Comparison of ENCODE assay signal across 1 cellular context in the genomic region with DNA sequence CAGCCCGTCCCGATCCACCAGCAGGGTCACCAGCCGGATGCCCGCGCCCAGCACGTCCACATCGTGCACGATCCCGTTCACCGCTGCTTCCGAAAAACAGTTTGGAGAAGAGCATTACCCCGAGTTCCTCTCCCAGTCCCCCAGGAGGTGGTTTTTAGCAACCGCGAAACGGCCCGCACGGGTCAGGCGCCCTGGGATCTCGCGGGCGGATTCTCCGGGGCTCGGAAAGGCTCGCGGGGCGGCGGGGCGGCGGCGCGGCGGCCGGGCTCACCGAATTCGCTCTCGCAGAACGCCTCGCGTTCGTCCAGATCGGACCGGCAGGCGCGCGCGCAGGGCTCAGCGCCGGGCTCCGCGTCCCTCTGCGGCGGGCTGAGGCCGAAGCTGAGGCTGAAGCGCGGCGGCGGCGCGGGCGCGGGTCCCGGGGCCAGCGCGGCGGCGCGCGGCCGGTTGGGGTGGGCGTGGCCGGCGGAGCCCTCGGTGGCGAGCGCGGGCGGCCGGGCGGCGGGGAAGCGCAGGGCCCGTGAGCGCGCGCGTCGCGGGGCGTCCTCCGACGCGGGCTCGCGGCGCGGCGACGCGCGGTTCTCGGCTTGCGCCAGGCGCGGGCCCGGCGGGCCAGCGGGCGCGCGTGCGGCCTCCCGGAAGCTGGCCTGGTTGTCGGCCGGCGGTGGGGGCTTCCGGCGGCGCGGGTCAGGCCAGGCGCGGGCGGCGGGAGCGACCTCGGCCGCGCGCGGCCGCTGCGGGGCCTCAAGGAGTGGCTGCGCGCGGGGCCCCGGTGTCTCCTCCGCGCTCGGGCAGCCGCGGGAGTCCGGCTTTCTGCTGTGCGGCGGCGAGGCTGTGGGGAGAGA.
TF ChIP-seq lines count a peak whose summit lies in the region.

No MANE protein-coding gene starts in this region.

TF ChIP-seq in SK-N-SH treated with all-trans-retinoic acid at 6 μM for 48 hours, 23 proteins besides CTCF, POLR2A, EP300 and RAD21 (continued from another document):
- TF ChIP-seq, protein P1, sequence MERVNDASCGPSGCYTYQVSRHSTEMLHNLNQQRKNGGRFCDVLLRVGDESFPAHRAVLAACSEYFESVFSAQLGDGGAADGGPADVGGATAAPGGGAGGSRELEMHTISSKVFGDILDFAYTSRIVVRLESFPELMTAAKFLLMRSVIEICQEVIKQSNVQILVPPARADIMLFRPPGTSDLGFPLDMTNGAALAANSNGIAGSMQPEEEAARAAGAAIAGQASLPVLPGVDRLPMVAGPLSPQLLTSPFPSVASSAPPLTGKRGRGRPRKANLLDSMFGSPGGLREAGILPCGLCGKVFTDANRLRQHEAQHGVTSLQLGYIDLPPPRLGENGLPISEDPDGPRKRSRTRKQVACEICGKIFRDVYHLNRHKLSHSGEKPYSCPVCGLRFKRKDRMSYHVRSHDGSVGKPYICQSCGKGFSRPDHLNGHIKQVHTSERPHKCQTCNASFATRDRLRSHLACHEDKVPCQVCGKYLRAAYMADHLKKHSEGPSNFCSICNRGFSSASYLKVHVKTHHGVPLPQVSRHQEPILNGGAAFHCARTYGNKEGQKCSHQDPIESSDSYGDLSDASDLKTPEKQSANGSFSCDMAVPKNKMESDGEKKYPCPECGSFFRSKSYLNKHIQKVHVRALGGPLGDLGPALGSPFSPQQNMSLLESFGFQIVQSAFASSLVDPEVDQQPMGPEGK (CRISPR knock-in tag; IDR thresholded peaks at IDR 0.05; ENCODE audit: borderline replicate concordance): no peak
- TF ChIP-seq ESRRG (CRISPR knock-in tag; IDR thresholded peaks at IDR 0.05) (no peak), ISL1 (CRISPR knock-in tag; IDR thresholded peaks at IDR 0.05) (no peak), PPARA (CRISPR knock-in tag; IDR thresholded peaks at IDR 0.05; ENCODE audit: borderline replicate concordance) (peak; percentile 79; the same call in 1 of the 2 replicates), ZNF70 (CRISPR knock-in tag; IDR thresholded peaks at IDR 0.05) (no peak), ZFP3 (CRISPR knock-in tag; IDR thresholded peaks at IDR 0.05) (peak; percentile 36; the same call in 1 of the 2 replicates)
- TF ChIP-seq, protein P2, sequence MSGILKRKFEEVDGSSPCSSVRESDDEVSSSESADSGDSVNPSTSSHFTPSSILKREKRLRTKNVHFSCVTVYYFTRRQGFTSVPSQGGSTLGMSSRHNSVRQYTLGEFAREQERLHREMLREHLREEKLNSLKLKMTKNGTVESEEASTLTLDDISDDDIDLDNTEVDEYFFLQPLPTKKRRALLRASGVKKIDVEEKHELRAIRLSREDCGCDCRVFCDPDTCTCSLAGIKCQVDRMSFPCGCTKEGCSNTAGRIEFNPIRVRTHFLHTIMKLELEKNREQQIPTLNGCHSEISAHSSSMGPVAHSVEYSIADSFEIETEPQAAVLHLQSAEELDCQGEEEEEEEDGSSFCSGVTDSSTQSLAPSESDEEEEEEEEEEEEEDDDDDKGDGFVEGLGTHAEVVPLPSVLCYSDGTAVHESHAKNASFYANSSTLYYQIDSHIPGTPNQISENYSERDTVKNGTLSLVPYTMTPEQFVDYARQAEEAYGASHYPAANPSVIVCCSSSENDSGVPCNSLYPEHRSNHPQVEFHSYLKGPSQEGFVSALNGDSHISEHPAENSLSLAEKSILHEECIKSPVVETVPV (CRISPR knock-in tag; IDR thresholded peaks at IDR 0.05): peak; percentile 74; the same call in 1 of the 2 replicates
- TF ChIP-seq, protein P3, sequence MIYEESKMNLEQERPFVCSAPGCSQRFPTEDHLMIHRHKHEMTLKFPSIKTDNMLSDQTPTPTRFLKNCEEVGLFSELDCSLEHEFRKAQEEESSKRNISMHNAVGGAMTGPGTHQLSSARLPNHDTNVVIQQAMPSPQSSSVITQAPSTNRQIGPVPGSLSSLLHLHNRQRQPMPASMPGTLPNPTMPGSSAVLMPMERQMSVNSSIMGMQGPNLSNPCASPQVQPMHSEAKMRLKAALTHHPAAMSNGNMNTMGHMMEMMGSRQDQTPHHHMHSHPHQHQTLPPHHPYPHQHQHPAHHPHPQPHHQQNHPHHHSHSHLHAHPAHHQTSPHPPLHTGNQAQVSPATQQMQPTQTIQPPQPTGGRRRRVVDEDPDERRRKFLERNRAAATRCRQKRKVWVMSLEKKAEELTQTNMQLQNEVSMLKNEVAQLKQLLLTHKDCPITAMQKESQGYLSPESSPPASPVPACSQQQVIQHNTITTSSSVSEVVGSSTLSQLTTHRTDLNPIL (CRISPR knock-in tag; IDR thresholded peaks at IDR 0.05; ENCODE audit: low read depth): no peak
